ENCODE assay signal across 8 cellular contexts in genomic region chr20:5996765-5997164, GRCh38. TPM values are rescaled to one million over a fixed set of nuclear protein-coding genes. Genes with fewer than 3 reads are reported as not detected.
DNase-seq lines count a peak whose midpoint lies in the region; ATAC-seq, FAIRE-seq and TF ChIP-seq lines count a peak whose summit lies in the region.

No MANE protein-coding gene starts in this region.

- H3K9me3 Mint-ChIP-seq in astrocyte (ENCODE audit: unreplicated experiment): no peaks in the 10 kb centered on the region

- H3K9me3 ChIP-seq in astrocyte (ENCODE audit: insufficient read depth, low read depth, low read length): no peaks in the 10 kb centered on the region

- peaks cover 8% of the 10 kb centered on the region for H3K36me3 ChIP-seq in astrocyte (ENCODE audit: insufficient read depth, low read length)

- no peak overlapping the region for H3K9ac ChIP-seq in astrocyte (ENCODE audit: low read length)

- H3K4me1 Mint-ChIP-seq in astrocyte (ENCODE audit: low read depth, unreplicated experiment): peaks cover 1% of the 10 kb centered on the region

- H4K20me1 ChIP-seq in astrocyte (ENCODE audit: insufficient read depth, low read length): no peaks in the 10 kb centered on the region

- TF ChIP-seq CTCF in astrocyte (IDR thresholded peaks at IDR 0.05; ENCODE audit: insufficient read depth, low read depth, low read length): no peak

- no peak for FAIRE-seq in astrocyte (lab: Jason Lieb, UNC)

- no peak overlapping the region for H2AFZ ChIP-seq in astrocyte (ENCODE audit: low read depth, low read length)

- H3K27ac Mint-ChIP-seq in astrocyte (ENCODE audit: unreplicated experiment): peak overlapping the region; percentile 14

- H3K4me3 ChIP-seq in astrocyte (ENCODE audit: insufficient read depth, low read depth, low read length): no peak overlapping the region

- no peaks in the 10 kb centered on the region for H3K79me2 ChIP-seq in astrocyte (ENCODE audit: insufficient read depth, low read length)

- no peak overlapping the region for H3K4me2 ChIP-seq in astrocyte (ENCODE audit: low read length)

- H3K27me3 Mint-ChIP-seq in astrocyte (ENCODE audit: low read depth, unreplicated experiment): no peaks in the 10 kb centered on the region

- DNase-seq in M059J (ENCODE audit: low read depth) (peak; percentile 23), astrocyte (ENCODE audit: low read depth) (no peak), iPS-NIHi7 (ENCODE audit: extremely low spot score) (no peak), SHP77 (lab: John Stamatoyannopoulos, UW) (no peak), hypothalamus (lab: John Stamatoyannopoulos, UW) (no peak), hepatic stellate cell (ENCODE audit: low spot score) (no peak)

- H3K4me3 Mint-ChIP-seq in astrocyte (ENCODE audit: unreplicated experiment): no peak overlapping the region

- no peaks in the 10 kb centered on the region for H3K27me3 ChIP-seq in astrocyte (ENCODE audit: insufficient read depth, low read length)

- H3K36me3 Mint-ChIP-seq in astrocyte (ENCODE audit: low read depth, unreplicated experiment): no peaks in the 10 kb centered on the region

- no peak overlapping the region for H3K27ac ChIP-seq in astrocyte (ENCODE audit: low read depth, low read length)

- ATAC-seq in GM18520 (IDR thresholded peaks at IDR 0.05; ENCODE audit: unreplicated experiment) (peak; percentile 84), GM21786 (IDR thresholded peaks at IDR 0.05; ENCODE audit: unreplicated experiment) (peak; percentile 98)

- H3K4me1 ChIP-seq in astrocyte (ENCODE audit: insufficient read depth, low read length): no peaks in the 10 kb centered on the region

RNA-seq across cellular contexts. Expression of gene CRLS1, which starts 9.2 kb away (rescaled TPM):
- 85.0 and 95.1 TPM in 2 replicates for total RNA-seq in M059J (2014; rRNA removed; shearing (Covaris generic))
- total RNA-seq in astrocyte: 35.6 and 36.4 TPM in 2 replicates

RNA-seq across cellular contexts. Expression of gene MCM8, which starts 46.3 kb away (rescaled TPM):
- total RNA-seq in M059J (2014; rRNA removed; shearing (Covaris generic)): 30.4 and 36.2 TPM in 2 replicates
- 5.0 and 5.7 TPM in 2 replicates for total RNA-seq in astrocyte

RNA-seq across cellular contexts. Expression of gene TRMT6, which starts 46.4 kb away (rescaled TPM):
- 31.3 and 34.2 TPM in 2 replicates for total RNA-seq in M059J (2014; rRNA removed; shearing (Covaris generic))
- 14.4 and 16.4 TPM in 2 replicates for total RNA-seq in astrocyte

RNA-seq across cellular contexts. Expression of gene LRRN4, which starts 57.1 kb away (rescaled TPM):
- 0.76 and 1.3 TPM in 2 replicates for total RNA-seq in M059J (2014; rRNA removed; shearing (Covaris generic))
- total RNA-seq in astrocyte: 1.0 and 1.1 TPM in 2 replicates
